ENCODE assay signal across 1 cellular context in the genomic region with DNA sequence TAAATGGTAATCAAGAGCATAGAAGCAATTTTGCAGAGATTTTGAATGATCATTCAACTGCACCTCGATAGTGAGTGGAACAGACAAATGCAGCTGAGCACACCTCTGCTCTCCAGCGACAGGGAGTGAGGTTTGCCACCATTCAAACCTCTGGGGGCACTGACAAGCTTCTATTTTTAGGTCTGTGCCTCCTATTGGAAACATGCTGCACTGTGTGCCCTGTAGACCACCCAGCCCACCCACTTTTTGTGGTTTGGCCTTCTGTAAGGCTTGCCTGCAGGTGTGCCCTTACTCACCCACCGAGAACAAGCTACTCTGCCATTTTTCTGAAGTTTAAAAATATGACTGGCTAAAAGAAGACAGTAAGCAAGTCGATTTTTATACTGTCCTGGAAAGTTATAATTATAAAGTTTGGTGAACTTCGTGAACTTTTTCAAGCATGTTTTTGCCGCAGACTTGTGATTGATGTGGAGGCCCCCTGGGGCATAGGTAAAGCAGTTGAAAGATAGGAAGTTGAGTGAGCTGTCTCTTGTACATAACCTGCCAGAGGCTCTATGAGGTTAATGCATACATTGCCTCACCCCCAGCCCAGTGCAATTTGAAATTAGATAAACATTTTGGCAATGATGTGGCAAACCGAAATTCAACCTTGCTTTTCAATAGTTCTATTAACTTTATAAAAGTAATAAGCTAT.
TF ChIP-seq lines count a peak whose summit lies in the region.

No MANE protein-coding gene starts in this region.

TF ChIP-seq in IMR-90, 13 proteins besides CTCF, POLR2A, EP300 and RAD21:
- TF ChIP-seq, protein P1, sequence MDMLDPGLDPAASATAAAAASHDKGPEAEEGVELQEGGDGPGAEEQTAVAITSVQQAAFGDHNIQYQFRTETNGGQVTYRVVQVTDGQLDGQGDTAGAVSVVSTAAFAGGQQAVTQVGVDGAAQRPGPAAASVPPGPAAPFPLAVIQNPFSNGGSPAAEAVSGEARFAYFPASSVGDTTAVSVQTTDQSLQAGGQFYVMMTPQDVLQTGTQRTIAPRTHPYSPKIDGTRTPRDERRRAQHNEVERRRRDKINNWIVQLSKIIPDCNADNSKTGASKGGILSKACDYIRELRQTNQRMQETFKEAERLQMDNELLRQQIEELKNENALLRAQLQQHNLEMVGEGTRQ (IDR thresholded peaks at IDR 0.05; ENCODE audit: low read depth, low read length), result no peak
- TF ChIP-seq MAFK (IDR thresholded peaks at IDR 0.05; ENCODE audit: low read depth, low read length) (no peak), NFE2L2 (IDR thresholded peaks at IDR 0.05; ENCODE audit: low read depth, low read length) (no peak), SMC3 (IDR thresholded peaks at IDR 0.05; ENCODE audit: low read depth, low read length) (no peak), FOS (IDR thresholded peaks at IDR 0.05; ENCODE audit: low read depth, low read length) (no peak), CHD1 (IDR thresholded peaks at IDR 0.05; ENCODE audit: low read depth, low read length) (no peak), RCOR1 (IDR thresholded peaks at IDR 0.05; ENCODE audit: insufficient replicate concordance, low read length) (no peak), BHLHE40 (IDR thresholded peaks at IDR 0.05; ENCODE audit: low read depth, low read length) (no peak), MXI1 (IDR thresholded peaks at IDR 0.05; ENCODE audit: borderline replicate concordance, low read depth, low read length) (no peak), MAZ (IDR thresholded peaks at IDR 0.05; ENCODE audit: borderline replicate concordance, low read depth, low read length) (no peak), RFX5 (IDR thresholded peaks at IDR 0.05; ENCODE audit: low read depth, low read length) (no peak), CEBPB (IDR thresholded peaks at IDR 0.05; ENCODE audit: low read depth, low read length) (no peak)
- TF ChIP-seq, protein P2, sequence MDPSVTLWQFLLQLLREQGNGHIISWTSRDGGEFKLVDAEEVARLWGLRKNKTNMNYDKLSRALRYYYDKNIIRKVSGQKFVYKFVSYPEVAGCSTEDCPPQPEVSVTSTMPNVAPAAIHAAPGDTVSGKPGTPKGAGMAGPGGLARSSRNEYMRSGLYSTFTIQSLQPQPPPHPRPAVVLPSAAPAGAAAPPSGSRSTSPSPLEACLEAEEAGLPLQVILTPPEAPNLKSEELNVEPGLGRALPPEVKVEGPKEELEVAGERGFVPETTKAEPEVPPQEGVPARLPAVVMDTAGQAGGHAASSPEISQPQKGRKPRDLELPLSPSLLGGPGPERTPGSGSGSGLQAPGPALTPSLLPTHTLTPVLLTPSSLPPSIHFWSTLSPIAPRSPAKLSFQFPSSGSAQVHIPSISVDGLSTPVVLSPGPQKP (IDR thresholded peaks at IDR 0.05; ENCODE audit: borderline replicate concordance, low read depth, low read length), result no peak
